18 cellular contexts compared by ENCODE assay signal in the genomic region with DNA sequence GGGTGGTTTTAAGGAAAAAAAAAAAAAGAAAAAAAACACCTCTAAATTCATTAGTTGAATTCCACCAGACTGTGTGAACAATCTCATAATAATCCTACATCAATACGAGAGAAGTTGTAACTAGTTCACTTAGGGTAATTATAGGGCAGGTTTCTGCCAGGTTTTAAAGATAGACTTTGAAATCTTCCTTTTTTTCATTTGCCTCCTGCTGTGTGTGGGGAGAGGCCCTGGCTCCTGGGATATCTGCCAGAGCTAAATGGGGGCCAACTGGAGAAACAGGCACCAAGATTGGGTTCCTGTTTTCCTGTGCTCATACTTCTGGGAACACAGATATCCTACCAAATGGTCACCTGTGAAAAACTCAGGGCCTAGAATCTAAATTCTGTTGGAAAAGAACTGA. TPM values are rescaled to one million over a fixed set of nuclear protein-coding genes. Genes with fewer than 3 reads are reported as not detected.
A peak's percentile ranks its signal among the peaks of the same experiment; 100 is the strongest.
DNase-seq lines count a peak whose midpoint lies in the region; ATAC-seq and TF ChIP-seq lines count a peak whose summit lies in the region.
"Had no signal": no experiment of that assay in that cellular context is flagged by ENCODE, and none has a peak within 500 bp of the region (broad histone marks: within the 10 kb centered on the region; RNA-seq: fewer than 3 reads in every experiment).

No MANE protein-coding gene starts in this region.

- peak overlapping the region; percentile 27 for H3K27ac Mint-ChIP-seq in chondrocyte (ENCODE audit: unreplicated experiment)
- no peak overlapping the region for H3K27ac Mint-ChIP-seq in CD14-positive monocyte
- H3K27ac Mint-ChIP-seq: activated naive CD4-positive, alpha-beta T cell treated with anti-CD3 and anti-CD28 coated beads, Interleukin-2, amount 50 U/mL, for 72 hours; stimulated activated memory B cell treated with anti-CD40 and anti-IgM and Interleukin-4, amounts not matched to agents 10 μg/mL and 1 μg/mL and 100 μg/mL, for 72 hours had no signal

- TF ChIP-seq CTCF in chondrocyte (IDR thresholded peaks at IDR 0.05) (no peak), mucosa of descending colon (IDR thresholded peaks at IDR 0.05) (no peak), CD14-positive monocyte (IDR thresholded peaks at IDR 0.05) (no peak)

- H3K4me3 ChIP-seq in mucosa of descending colon: no peak overlapping the region
- H3K4me3 ChIP-seq: smooth muscle cell had no signal

- H3K4me1 Mint-ChIP-seq in chondrocyte (ENCODE audit: low read depth) (peaks cover 51% of the 10 kb centered on the region), CD14-positive monocyte (peaks cover 22% of the 10 kb centered on the region)
- H3K4me1 Mint-ChIP-seq: stimulated activated memory B cell treated with anti-CD40 and anti-IgM and Interleukin-4, amounts not matched to agents 10 μg/mL and 1 μg/mL and 100 μg/mL, for 72 hours had no signal

- peak; percentile 76 for ATAC-seq in mucosa of descending colon
- no peak for ATAC-seq in HG03139 (IDR thresholded peaks at IDR 0.05; ENCODE audit: unreplicated experiment)
- ATAC-seq in GM19455 (IDR thresholded peaks at IDR 0.05; ENCODE audit: unreplicated experiment): no peak
- ATAC-seq: activated naive CD4-positive, alpha-beta T cell treated with anti-CD3 and anti-CD28 coated beads, Interleukin-2, amount 50 U/mL, for 72 hours; stimulated activated memory B cell treated with anti-CD40 and anti-IgM and Interleukin-4, amounts not matched to agents 10 μg/mL and 1 μg/mL and 100 μg/mL, for 72 hours had no signal

- H3K4me3 Mint-ChIP-seq in chondrocyte (ENCODE audit: unreplicated experiment) (no peak overlapping the region), CD14-positive monocyte (no peak overlapping the region)
- H3K4me3 Mint-ChIP-seq: stimulated activated memory B cell treated with anti-CD40 and anti-IgM and Interleukin-4, amounts not matched to agents 10 μg/mL and 1 μg/mL and 100 μg/mL, for 72 hours had no signal

- H3K9me3 Mint-ChIP-seq in chondrocyte (ENCODE audit: low read depth): peaks cover under 1% of the 10 kb centered on the region
- H3K9me3 Mint-ChIP-seq in CD14-positive monocyte: peaks cover 0 to 2% (median 0%) of the 10 kb centered on the region in 7 donors

- no peaks in the 10 kb centered on the region for H3K9me3 ChIP-seq in mucosa of descending colon

- DNase-seq in A172 (ENCODE audit: low spot score): peak; percentile 28
- DNase-seq in KBM-7: peak; percentile 20
- no peak for DNase-seq in chondrocyte (ENCODE audit: low spot score)
- DNase-seq in mucosa of descending colon: peak in 2 of 3 donors; percentile 62 to 75
- no peak for DNase-seq in CD14-positive monocyte (ENCODE audit: low spot score)
- no peak for DNase-seq in epidermal melanocyte (ENCODE audit: insufficient read length, low spot score)
- DNase-seq: activated CD4-positive, alpha-beta T cell treated with anti-CD3 and anti-CD28 coated beads, Interleukin-2, amount 50 U/mL, for 1 hour; activated T-cell treated with anti-CD3 and anti-CD28 coated beads, Interleukin-2, amount 50 U/mL, for 1 hour; cerebellar nuclear complex; foreskin fibroblast; GF-D8; NCI-H2081 treated with DMSO at 0.1 percent for 48 hours; T1000 had no signal

- intact Hi-C loops in mucosa of descending colon (cut with DNase I, micrococcal nuclease) (no loop called here), CD14-positive monocyte (cut with micrococcal nuclease) (no loop called here)

- in situ Hi-C loops in KBM-7 (cut with MboI; ENCODE audit: low pct_unique_long_range_greater_than_20kb, low sequenced_read_pairs): no loop called here

- no peaks in the 10 kb centered on the region for H3K36me3 ChIP-seq in mucosa of descending colon (ENCODE audit: low read depth)

- H3K36me3 Mint-ChIP-seq in chondrocyte (ENCODE audit: low read depth) (no peaks in the 10 kb centered on the region), CD14-positive monocyte (no peaks in the 10 kb centered on the region)
- H3K36me3 Mint-ChIP-seq: activated naive CD4-positive, alpha-beta T cell treated with anti-CD3 and anti-CD28 coated beads, Interleukin-2, amount 50 U/mL, for 72 hours; stimulated activated memory B cell treated with anti-CD40 and anti-IgM and Interleukin-4, amounts not matched to agents 10 μg/mL and 1 μg/mL and 100 μg/mL, for 72 hours had no signal

- peaks cover 56% of the 10 kb centered on the region for H3K4me1 ChIP-seq in mucosa of descending colon (ENCODE audit: low read depth)

- H3K27me3 Mint-ChIP-seq in chondrocyte (ENCODE audit: low read depth): no peaks in the 10 kb centered on the region
- H3K27me3 Mint-ChIP-seq in CD14-positive monocyte (ENCODE audit: low read depth in 3 of 3): peaks cover 0 to 2% (median 0%) of the 10 kb centered on the region in 3 donors

RNA-seq across cellular contexts. Expression of a gene that starts 42.3 kb away (rescaled TPM):
- total RNA-seq in A172 (2014; rRNA removed; shearing (Covaris generic)): 5.9 TPM in 2 replicates
- total RNA-seq in chondrocyte (0.33 to 0.42 TPM (median 0.39 TPM) in 3 replicates), mucosa of descending colon (10 to 100 TPM; 36.8 to 99.7 (median 61.5) TPM)
- polyA plus RNA-seq in CD14-positive monocyte: not detected
- total RNA-seq: activated naive CD4-positive, alpha-beta T cell treated with anti-CD3 and anti-CD28 coated beads, Interleukin-2, amount 50 U/mL, for 72 hours had no signal

Comparison
In these comparisons a context has a peak if more than half of its experiments do, and no peak if none do; other contexts are left out.
1. DNase-seq: peak in A172 (single experiment), KBM-7 (single experiment) and mucosa of descending colon (2 of 3); none in chondrocyte (single experiment), CD14-positive monocyte (single experiment) and epidermal melanocyte (single experiment).